In the genomic region with DNA sequence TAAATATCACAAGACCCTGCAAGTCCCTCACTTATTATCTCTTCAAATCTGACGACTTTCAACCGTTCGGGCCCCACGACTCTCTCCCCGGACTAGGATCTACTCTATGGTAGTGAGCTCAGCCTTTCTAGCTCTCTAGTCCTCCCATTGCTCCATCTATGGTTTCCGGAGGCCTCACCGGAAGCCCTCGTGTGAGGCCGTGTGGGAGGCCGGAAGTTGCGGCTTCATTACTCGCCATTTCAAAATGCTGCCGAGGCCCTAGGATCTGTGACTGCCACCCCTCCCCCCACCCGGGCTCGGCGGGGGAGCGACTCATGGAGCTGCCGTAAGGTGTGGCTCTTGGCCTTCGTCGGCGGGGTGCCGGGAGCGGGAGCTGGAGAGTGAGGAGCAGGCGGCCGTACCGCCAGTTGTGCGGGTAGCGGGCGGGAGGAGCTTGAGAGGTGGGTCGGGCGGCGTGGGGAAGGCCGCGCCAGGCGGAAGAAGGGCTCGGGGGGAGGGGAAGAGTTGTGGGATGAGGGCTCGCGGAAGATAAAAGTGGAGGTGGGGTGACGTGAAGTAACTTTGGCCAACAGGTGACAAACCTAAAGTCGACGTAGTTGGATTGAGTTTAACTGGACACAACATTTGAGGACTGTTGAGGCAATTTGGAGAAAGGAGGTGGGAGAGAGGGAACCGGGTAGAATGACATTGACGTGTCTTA, we compare ENCODE assay signal across 1 cellular context.
A peak's percentile ranks its signal among the peaks of the same experiment; 100 is the strongest.
TF ChIP-seq lines count a peak whose summit lies in the region.

Gene MDM4, plus strand, starts transcription at position 227 of the 700 bp plus-strand sequence. CDS start 9,113 bp downstream, outside the sequence.

TF ChIP-seq in K562, 482 proteins besides CTCF, POLR2A, EP300 and RAD21 (continued from another document and continues in another):
- TF ChIP-seq, protein P1, sequence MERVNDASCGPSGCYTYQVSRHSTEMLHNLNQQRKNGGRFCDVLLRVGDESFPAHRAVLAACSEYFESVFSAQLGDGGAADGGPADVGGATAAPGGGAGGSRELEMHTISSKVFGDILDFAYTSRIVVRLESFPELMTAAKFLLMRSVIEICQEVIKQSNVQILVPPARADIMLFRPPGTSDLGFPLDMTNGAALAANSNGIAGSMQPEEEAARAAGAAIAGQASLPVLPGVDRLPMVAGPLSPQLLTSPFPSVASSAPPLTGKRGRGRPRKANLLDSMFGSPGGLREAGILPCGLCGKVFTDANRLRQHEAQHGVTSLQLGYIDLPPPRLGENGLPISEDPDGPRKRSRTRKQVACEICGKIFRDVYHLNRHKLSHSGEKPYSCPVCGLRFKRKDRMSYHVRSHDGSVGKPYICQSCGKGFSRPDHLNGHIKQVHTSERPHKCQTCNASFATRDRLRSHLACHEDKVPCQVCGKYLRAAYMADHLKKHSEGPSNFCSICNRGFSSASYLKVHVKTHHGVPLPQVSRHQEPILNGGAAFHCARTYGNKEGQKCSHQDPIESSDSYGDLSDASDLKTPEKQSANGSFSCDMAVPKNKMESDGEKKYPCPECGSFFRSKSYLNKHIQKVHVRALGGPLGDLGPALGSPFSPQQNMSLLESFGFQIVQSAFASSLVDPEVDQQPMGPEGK (CRISPR knock-in tag; IDR thresholded peaks at IDR 0.05; ENCODE audit: borderline replicate concordance): peak; percentile 76; the same call in 1 of the 2 replicates
- no peak for TF ChIP-seq SLC30A9 (CRISPR knock-in tag; IDR thresholded peaks at IDR 0.05)
- TF ChIP-seq CHCHD3 (CRISPR knock-in tag; IDR thresholded peaks at IDR 0.05): no peak
- peak; percentile 77; the same call in 1 of the 2 replicates for TF ChIP-seq PRMT5 (CRISPR knock-in tag; IDR thresholded peaks at IDR 0.05)
- TF ChIP-seq MXI1 (IDR thresholded peaks at IDR 0.05; ENCODE audit: low read depth, low read length): peak; percentile 72
- TF ChIP-seq MCM3 (IDR thresholded peaks at IDR 0.05): no peak
- TF ChIP-seq HMGN3 (IDR thresholded peaks at IDR 0.05; ENCODE audit: borderline replicate concordance, extremely low read depth, insufficient read length, low read depth, low read length): peak; percentile 95
- peak; percentile 83 for TF ChIP-seq CCNT2 (IDR thresholded peaks at IDR 0.05; ENCODE audit: borderline replicate concordance, extremely low read depth, insufficient read length, low read depth, low read length)
- no peak for TF ChIP-seq E2F1 (CRISPR knock-in tag; IDR thresholded peaks at IDR 0.05)
- peak; percentile 79 for TF ChIP-seq NCOR1 (IDR thresholded peaks at IDR 0.05)
- no peak for TF ChIP-seq EWSR1 (IDR thresholded peaks at IDR 0.05; ENCODE audit: borderline replicate concordance, low read depth, partially characterized antibody)
- TF ChIP-seq, protein P2, sequence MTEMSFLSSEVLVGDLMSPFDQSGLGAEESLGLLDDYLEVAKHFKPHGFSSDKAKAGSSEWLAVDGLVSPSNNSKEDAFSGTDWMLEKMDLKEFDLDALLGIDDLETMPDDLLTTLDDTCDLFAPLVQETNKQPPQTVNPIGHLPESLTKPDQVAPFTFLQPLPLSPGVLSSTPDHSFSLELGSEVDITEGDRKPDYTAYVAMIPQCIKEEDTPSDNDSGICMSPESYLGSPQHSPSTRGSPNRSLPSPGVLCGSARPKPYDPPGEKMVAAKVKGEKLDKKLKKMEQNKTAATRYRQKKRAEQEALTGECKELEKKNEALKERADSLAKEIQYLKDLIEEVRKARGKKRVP (CRISPR knock-in tag; IDR thresholded peaks at IDR 0.05): no peak
- peak; percentile 27; the same call in 1 of the 2 replicates for TF ChIP-seq ARID3A (IDR thresholded peaks at IDR 0.05; ENCODE audit: borderline replicate concordance, low read depth, low read length)
- no peak for TF ChIP-seq FOXA1 (IDR thresholded peaks at IDR 0.05; ENCODE audit: borderline replicate concordance)
- peak; percentile 79 for TF ChIP-seq ARID1B (IDR thresholded peaks at IDR 0.05)
- TF ChIP-seq SMARCC2 (IDR thresholded peaks at IDR 0.05; ENCODE audit: low read depth): peak; percentile 57
- no peak; the same call in 1 of the 2 replicates for TF ChIP-seq RAD51 (IDR thresholded peaks at IDR 0.05; ENCODE audit: borderline replicate concordance, low read depth)
- TF ChIP-seq SMARCB1 (IDR thresholded peaks at IDR 0.05; ENCODE audit: insufficient read length, low read depth): no peak
- TF ChIP-seq ZNF263 (CRISPR knock-in tag; IDR thresholded peaks at IDR 0.05; ENCODE audit: borderline replicate concordance): peak; percentile 89
- TF ChIP-seq POU5F1 (IDR thresholded peaks at IDR 0.05; ENCODE audit: borderline replicate concordance, low read depth, low read length, partially characterized antibody): no peak
- TF ChIP-seq BHLHE40 (IDR thresholded peaks at IDR 0.05; ENCODE audit: low read length): peak; percentile 55
- TF ChIP-seq MAX (CRISPR knock-in tag; IDR thresholded peaks at IDR 0.05): peak; percentile 92
- TF ChIP-seq ZNF780A (CRISPR knock-in tag; IDR thresholded peaks at IDR 0.05): 0 out of 2 replicates have a peak, but pooled peaks have one; percentile 63
- no peak for TF ChIP-seq DDX20 (tag; IDR thresholded peaks at IDR 0.05; ENCODE audit: low read depth)
- TF ChIP-seq TBP (optimal IDR thresholded peaks at IDR 0.05; ENCODE audit: low read depth, low read length): peak; percentile 89
- TF ChIP-seq TRIM28 (IDR thresholded peaks at IDR 0.05): peak; percentile 39; the same call in 1 of the 2 replicates
- TF ChIP-seq MAFG (tag; conservative IDR thresholded peaks at IDR 0.05): no peak; the same call in 1 of the 2 replicates
- peak; percentile 94 for TF ChIP-seq RBFOX2 (IDR thresholded peaks at IDR 0.05; ENCODE audit: low read depth, low read length)
- TF ChIP-seq FOXA3 (CRISPR knock-in tag; conservative IDR thresholded peaks at IDR 0.05 in 1 of 2, IDR thresholded peaks at IDR 0.05 in 1 of 2): peak in 1 of 2 experiments; percentile 66; a peak in 1 of 4 replicates
- TF ChIP-seq, protein P3, sequence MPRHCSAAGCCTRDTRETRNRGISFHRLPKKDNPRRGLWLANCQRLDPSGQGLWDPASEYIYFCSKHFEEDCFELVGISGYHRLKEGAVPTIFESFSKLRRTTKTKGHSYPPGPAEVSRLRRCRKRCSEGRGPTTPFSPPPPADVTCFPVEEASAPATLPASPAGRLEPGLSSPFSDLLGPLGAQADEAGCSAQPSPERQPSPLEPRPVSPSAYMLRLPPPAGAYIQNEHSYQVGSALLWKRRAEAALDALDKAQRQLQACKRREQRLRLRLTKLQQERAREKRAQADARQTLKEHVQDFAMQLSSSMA (CRISPR knock-in tag; IDR thresholded peaks at IDR 0.05): peak; percentile 56; the same call in 1 of the 2 replicates
- TF ChIP-seq POLR2AphosphoS2 (IDR thresholded peaks at IDR 0.05; ENCODE audit: low read length): peak; percentile 69; the same call in 1 of the 2 replicates
- TF ChIP-seq CREM (IDR thresholded peaks at IDR 0.05; ENCODE audit: low read depth): peak; percentile 97
- TF ChIP-seq, protein P4, sequence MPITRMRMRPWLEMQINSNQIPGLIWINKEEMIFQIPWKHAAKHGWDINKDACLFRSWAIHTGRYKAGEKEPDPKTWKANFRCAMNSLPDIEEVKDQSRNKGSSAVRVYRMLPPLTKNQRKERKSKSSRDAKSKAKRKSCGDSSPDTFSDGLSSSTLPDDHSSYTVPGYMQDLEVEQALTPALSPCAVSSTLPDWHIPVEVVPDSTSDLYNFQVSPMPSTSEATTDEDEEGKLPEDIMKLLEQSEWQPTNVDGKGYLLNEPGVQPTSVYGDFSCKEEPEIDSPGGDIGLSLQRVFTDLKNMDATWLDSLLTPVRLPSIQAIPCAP (CRISPR knock-in tag; IDR thresholded peaks at IDR 0.05; ENCODE audit: borderline replicate concordance): 0 out of 2 replicates have a peak, but pooled peaks have one; percentile 71
- TF ChIP-seq ZBED1 (IDR thresholded peaks at IDR 0.05): peak; percentile 45; the same call in 1 of the 2 replicates
- 0 out of 2 replicates have a peak, but pooled peaks have one; percentile 23 for TF ChIP-seq ZSCAN29 (IDR thresholded peaks at IDR 0.05)
- TF ChIP-seq ZNF407 (IDR thresholded peaks at IDR 0.05; ENCODE audit: low read depth): peak; percentile 44; the same call in 1 of the 2 replicates
- TF ChIP-seq PTBP1 (IDR thresholded peaks at IDR 0.05; ENCODE audit: low read depth, low read length): no peak
- TF ChIP-seq EHMT2 (IDR thresholded peaks at IDR 0.05): peak; percentile 49; the same call in 1 of the 2 replicates
- no peak for TF ChIP-seq KLF10 (CRISPR knock-in tag; IDR thresholded peaks at IDR 0.05)
- peak in 1 of 2 experiments; percentile 77; a peak in 1 of 4 replicates for TF ChIP-seq MLX (CRISPR knock-in tag; conservative IDR thresholded peaks at IDR 0.05)
- TF ChIP-seq TEAD4 (IDR thresholded peaks at IDR 0.05; ENCODE audit: low read length): 0 out of 2 replicates have a peak, but pooled peaks have one; percentile 11
- TF ChIP-seq TEAD4 (CRISPR knock-in tag; IDR thresholded peaks at IDR 0.05; ENCODE audit: borderline replicate concordance): no peak
